24 cellular contexts compared by ENCODE assay signal in the genomic region with DNA sequence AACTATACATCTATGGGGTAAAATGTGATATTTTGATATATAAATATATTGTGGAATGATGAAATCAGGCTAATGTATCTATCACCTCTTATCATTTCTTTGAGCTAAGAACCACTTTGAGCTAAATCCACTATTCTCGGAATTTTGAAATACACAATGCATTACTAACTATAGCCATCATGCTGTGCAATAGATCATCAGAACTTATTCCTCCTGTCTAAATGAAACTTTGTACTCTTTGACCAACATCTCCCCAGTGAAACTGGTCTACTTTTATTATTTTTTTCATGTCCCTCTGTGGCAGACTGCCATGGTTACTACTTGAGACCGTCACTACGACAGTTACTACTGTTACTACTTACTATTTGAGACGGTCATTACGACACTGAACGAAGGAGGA. TPM values are rescaled to one million over a fixed set of nuclear protein-coding genes. Genes with fewer than 3 reads are reported as not detected.
DNase-seq lines count a peak whose midpoint lies in the region; ATAC-seq, FAIRE-seq and TF ChIP-seq lines count a peak whose summit lies in the region.
"Had no signal": no experiment of that assay in that cellular context is flagged by ENCODE, and none has a peak within 500 bp of the region (broad histone marks: within the 10 kb centered on the region; RNA-seq: fewer than 3 reads in every experiment).

No MANE protein-coding gene starts in this region.

- ATAC-seq in HepG2, result no peak
- no peak for ATAC-seq in GM21737 (IDR thresholded peaks at IDR 0.05; ENCODE audit: unreplicated experiment)
- ATAC-seq: CD8-positive, alpha-beta T cell; GM12878 had no signal

- CTCF ChIA-PET in HepG2 (lab: Yijun Ruan, JAX; ENCODE audit: low intra/inter-chr PET ratio, low total read pairs), result no interaction called here

- no peak overlapping the region for H2AFZ ChIP-seq in HepG2 (ENCODE audit: low read length)

- TF ChIP-seq RAD21 in HepG2 (CRISPR knock-in tag; IDR thresholded peaks at IDR 0.05), result no peak

- TF ChIP-seq POLR2A in HepG2 (IDR thresholded peaks at IDR 0.05; ENCODE audit: insufficient read depth in 1 of 2, low read depth in 2 of 2, low read length in 2 of 2), result no peak

- DNase-seq in MV-4-11 (lab: John Stamatoyannopoulos, UW), result peak; percentile 10
- peak; percentile 57 for DNase-seq in amniotic epithelial cell (ENCODE audit: low read depth)
- DNase-seq in HepG2 (ENCODE audit: low spot score), result no peak
- DNase-seq in DMS53 treated with DMSO at 0.1 percent for 48 hours (lab: John Stamatoyannopoulos, UW; ENCODE audit: unreplicated experiment), result no peak
- DNase-seq in stimulated activated CD4-positive, alpha-beta T cell treated with anti-CD3 and anti-CD28 coated beads, Interleukin-4, amount 100 ng/mL, for 1 hour, result no peak
- DNase-seq: Caco-2; CD4-positive, CD25-positive, alpha-beta regulatory T cell; CD8-positive, alpha-beta T cell; DMS153; DMS79; EL; GDM1; GOT3; HFFc6 had no signal

- H3K4me1 ChIP-seq in HepG2 (ENCODE audit: insufficient read depth, low read length) (peaks cover 87% of the 10 kb centered on the region), subcutaneous abdominal adipose tissue (ENCODE audit: control insufficient read depth in 5 of 5, insufficient read depth in 5 of 5, low read length in 5 of 5) (peaks cover 3 to 79% (median 26%) of the 10 kb centered on the region in 5 donors)
- H3K4me1 ChIP-seq: HAP-1 had no signal

- BruUV-seq in HepG2 (replicated peaks; lab: Mats Ljungman, UMichigan), result no TSS peak

- H3K27ac ChIP-seq in HepG2 (ENCODE audit: extremely low read length, insufficient read depth, low read length), result peak overlapping the region; percentile 48
- peak overlapping the region; percentile 84 for H3K27ac ChIP-seq in subcutaneous abdominal adipose tissue (ENCODE audit: low read depth, low read length)
- H3K27ac ChIP-seq: 22Rv1, BLaER1, C4-2B had no signal

- no peak for FAIRE-seq in HepG2 (lab: Jason Lieb, UNC)
- FAIRE-seq: A204.1, GM12878, GM19239, H54 had no signal

- no peak overlapping the region for H3K9ac ChIP-seq in HepG2 (ENCODE audit: insufficient read depth, low read depth, low read length)
- peak overlapping the region in 1 of 5 donors; percentile 48 for H3K9ac ChIP-seq in subcutaneous abdominal adipose tissue (ENCODE audit: low read length in 5 of 5)
- H3K9ac ChIP-seq: BLaER1 had no signal

- H3K9me3 ChIP-seq in HepG2 (ENCODE audit: low read length), result no peaks in the 10 kb centered on the region
- H3K9me3 ChIP-seq in subcutaneous abdominal adipose tissue (ENCODE audit: control insufficient read depth in 5 of 5, low read length in 5 of 5), result no peaks in the 10 kb centered on the region
- H3K9me3 ChIP-seq: BLaER1, Caco-2, HAP-1 had no signal

- intact Hi-C loops in HepG2 (cut with micrococcal nuclease; ENCODE audit: unreplicated experiment), result no loop called here

- H3K4me2 ChIP-seq in HepG2 (ENCODE audit: low read depth, low read length), result no peak overlapping the region
- H3K4me2 ChIP-seq: BLaER1 had no signal

- peaks cover 9 to 38% of the 10 kb centered on the region in 2 experiments for H3K36me3 ChIP-seq in HepG2 (replicated peaks in 1 of 2; ENCODE audit: control insufficient read depth in 1 of 2, insufficient read depth in 2 of 2, low read length in 2 of 2)
- H3K36me3 ChIP-seq in subcutaneous abdominal adipose tissue (ENCODE audit: control insufficient read depth in 5 of 5, insufficient read depth in 5 of 5, low read length in 5 of 5), result peaks cover 6 to 21% (median 16%) of the 10 kb centered on the region in 5 donors
- H3K36me3 ChIP-seq: BLaER1 had no signal

- in situ Hi-C loops in HepG2 (cut with HindIII; ENCODE audit: extremely low pct_ligation_motif_present, low pct_unique_long_range_greater_than_20kb), result no loop called here

- 92% methylated on average over 6 of the region's 6 CpGs for WGBS in HepG2 (ENCODE audit: low lambda C conversion rate)

- H4K20me1 ChIP-seq in HepG2 (ENCODE audit: insufficient read depth, low read length), result peaks cover 8% of the 10 kb centered on the region; the same call in 1 of the 2 replicates
- H4K20me1 ChIP-seq: BLaER1 had no signal

- H3K4me3 ChIP-seq in HepG2 (replicated peaks in 1 of 3; ENCODE audit: insufficient read depth in 1 of 3, low read depth in 2 of 3, low read length in 3 of 3) (no peak overlapping the region), subcutaneous abdominal adipose tissue (ENCODE audit: low read depth in 1 of 5, low read length in 5 of 5) (no peak overlapping the region)
- H3K4me3 ChIP-seq: BLaER1, GM12878, HAP-1 had no signal

- TF ChIP-seq CTCF in HepG2 (CRISPR knock-in tag; IDR thresholded peaks at IDR 0.05), result no peak

- POLR2A ChIA-PET in HepG2 (lab: Yijun Ruan, JAX), result interaction anchor here (0.8 to 3.0 kb wide), 4 partner anchors 11 to 44 kb away, joined by 4 to 11 read pairs (median 6); partner anchors contain the start of genes PECR and TMEM169

- TF ChIP-seq EP300 in HepG2 (IDR thresholded peaks at IDR 0.05; ENCODE audit: low read depth in 2 of 2, low read length in 2 of 2) (no peak), HepG2 (CRISPR knock-in tag; IDR thresholded peaks at IDR 0.05; ENCODE audit: borderline replicate concordance) (no peak)

- peaks cover 45% of the 10 kb centered on the region for H3K79me2 ChIP-seq in HepG2 (ENCODE audit: insufficient read depth, low read length)

- H3K27me3 ChIP-seq in HepG2 (ENCODE audit: control insufficient read depth in 1 of 2, insufficient read depth in 2 of 2, low read length in 2 of 2) (no peaks in the 10 kb centered on the region), subcutaneous abdominal adipose tissue (ENCODE audit: control insufficient read depth in 5 of 5, insufficient read depth in 4 of 5, low read length in 5 of 5) (no peaks in the 10 kb centered on the region)
- H3K27me3 ChIP-seq: BLaER1 had no signal

RNA-seq across cellular contexts. Expression of gene PECR, which starts 11.4 kb away (rescaled TPM):
- 151 and 181 TPM in 2 replicates for total RNA-seq in HepG2 (2016; rRNA removed; fragmentation: Illumina TruSeq; extraction: Trizol)
- 20.8 and 20.9 TPM in 2 replicates for total RNA-seq in HepG2 (2016; cell fraction: cytosol; rRNA removed; fragmentation: Illumina TruSeq; extraction: Trizol; ENCODE audit: low read depth)
- 143 and 194 TPM in 2 replicates for total RNA-seq in HepG2 (2016; cell fraction: insoluble cytoplasmic fraction; rRNA removed; fragmentation: Illumina TruSeq; extraction: Trizol)
- 32.3 and 33.6 TPM in 2 replicates for total RNA-seq in HepG2 (2016; cell fraction: membrane; rRNA removed; fragmentation: Illumina TruSeq; extraction: Trizol)
- total RNA-seq in HepG2 (2016; cell fraction: nucleus; rRNA removed; fragmentation: Illumina TruSeq; extraction: Trizol), result 129 and 136 TPM in 2 replicates
- polyA plus RNA-seq in HepG2 (2011; rRNA removed), result 153 and 175 TPM in 2 replicates
- polyA plus RNA-seq in HepG2 (2011; cell fraction: cytosol; rRNA removed), result 103 and 140 TPM in 2 replicates
- polyA plus RNA-seq in HepG2 (2011; cell fraction: nucleus; rRNA removed), result 97.8 and 111 TPM in 2 replicates
- 154 and 170 TPM in 2 replicates for polyA plus RNA-seq in HepG2 (2012)
- polyA plus RNA-seq in HepG2 (2016; cell fraction: cytosol; fragmentation: Illumina TruSeq; extraction: Trizol; ENCODE audit: low read depth), result 10.8 and 11.0 TPM in 2 replicates
- polyA plus RNA-seq in HepG2 (2016; cell fraction: insoluble cytoplasmic fraction; fragmentation: Illumina TruSeq; extraction: Trizol; ENCODE audit: low read depth), result 162 and 177 TPM in 2 replicates
- polyA plus RNA-seq in HepG2 (2016; cell fraction: membrane; fragmentation: Illumina TruSeq; extraction: Trizol; ENCODE audit: low read depth), result 19.7 and 20.5 TPM in 2 replicates
- polyA plus RNA-seq in HepG2 (2016; cell fraction: nucleus; fragmentation: Illumina TruSeq; extraction: Trizol; ENCODE audit: insufficient read depth, low read depth), result 75.4 and 82.9 TPM in 2 replicates
- polyA minus RNA-seq in HepG2 (2011; rRNA and poly(A)+ RNA removed; ENCODE audit: low replicate concordance), result 5.0 and 112 TPM in 2 replicates
- polyA minus RNA-seq in HepG2 (2011; cell fraction: cytosol; rRNA and poly(A)+ RNA removed), result 52.5 and 73.0 TPM in 2 replicates
- polyA minus RNA-seq in HepG2 (2011; cell fraction: nucleus; rRNA and poly(A)+ RNA removed), result 221 and 291 TPM in 2 replicates

RNA-seq across cellular contexts. Expression of gene TMEM169, which starts 11.5 kb away (rescaled TPM):
- total RNA-seq in HepG2 (2016; rRNA removed; fragmentation: Illumina TruSeq; extraction: Trizol), result 4.3 and 4.5 TPM in 2 replicates
- 1.1 and 1.2 TPM in 2 replicates for total RNA-seq in HepG2 (2016; cell fraction: cytosol; rRNA removed; fragmentation: Illumina TruSeq; extraction: Trizol; ENCODE audit: low read depth)
- total RNA-seq in HepG2 (2016; cell fraction: insoluble cytoplasmic fraction; rRNA removed; fragmentation: Illumina TruSeq; extraction: Trizol), result 4.0 and 5.3 TPM in 2 replicates
- total RNA-seq in HepG2 (2016; cell fraction: membrane; rRNA removed; fragmentation: Illumina TruSeq; extraction: Trizol), result 3.7 and 4.4 TPM in 2 replicates
- 3.6 TPM in 2 replicates for total RNA-seq in HepG2 (2016; cell fraction: nucleus; rRNA removed; fragmentation: Illumina TruSeq; extraction: Trizol)
- 1.5 and 2.1 TPM in 2 replicates for polyA plus RNA-seq in HepG2 (2011; rRNA removed)
- polyA plus RNA-seq in HepG2 (2011; cell fraction: cytosol; rRNA removed), result 1.5 and 2.6 TPM in 2 replicates
- 0.71 and 0.80 TPM in 2 replicates for polyA plus RNA-seq in HepG2 (2011; cell fraction: nucleus; rRNA removed)
- 5.4 and 6.9 TPM in 2 replicates for polyA plus RNA-seq in HepG2 (2012)
- 0.60 and 0.85 TPM in 2 replicates for polyA plus RNA-seq in HepG2 (2016; cell fraction: cytosol; fragmentation: Illumina TruSeq; extraction: Trizol; ENCODE audit: low read depth)
- polyA plus RNA-seq in HepG2 (2016; cell fraction: insoluble cytoplasmic fraction; fragmentation: Illumina TruSeq; extraction: Trizol; ENCODE audit: low read depth), result 2.9 and 4.2 TPM in 2 replicates
- 1.7 and 1.8 TPM in 2 replicates for polyA plus RNA-seq in HepG2 (2016; cell fraction: membrane; fragmentation: Illumina TruSeq; extraction: Trizol; ENCODE audit: low read depth)
- 5.0 and 6.2 TPM in 2 replicates for polyA plus RNA-seq in HepG2 (2016; cell fraction: nucleus; fragmentation: Illumina TruSeq; extraction: Trizol; ENCODE audit: insufficient read depth, low read depth)
- polyA minus RNA-seq in HepG2 (2011; rRNA and poly(A)+ RNA removed; ENCODE audit: low replicate concordance), result 6.2 TPM in 1 of 2 replicates, not detected in the other
- polyA minus RNA-seq in HepG2 (2011; cell fraction: cytosol; rRNA and poly(A)+ RNA removed), result 2.0 and 2.7 TPM in 2 replicates
- 1.4 and 2.6 TPM in 2 replicates for polyA minus RNA-seq in HepG2 (2011; cell fraction: nucleus; rRNA and poly(A)+ RNA removed)
- total RNA-seq: CD8-positive, alpha-beta T cell had no signal

RNA-seq across cellular contexts. Expression of gene XRCC5, which starts 39.0 kb away (rescaled TPM):
- 454 and 733 TPM in 2 replicates for total RNA-seq in HepG2 (2016; rRNA removed; fragmentation: Illumina TruSeq; extraction: Trizol)
- 40.2 and 45.7 TPM in 2 replicates for total RNA-seq in HepG2 (2016; cell fraction: cytosol; rRNA removed; fragmentation: Illumina TruSeq; extraction: Trizol; ENCODE audit: low read depth)
- total RNA-seq in HepG2 (2016; cell fraction: insoluble cytoplasmic fraction; rRNA removed; fragmentation: Illumina TruSeq; extraction: Trizol), result 445 and 739 TPM in 2 replicates
- 92.3 and 106 TPM in 2 replicates for total RNA-seq in HepG2 (2016; cell fraction: membrane; rRNA removed; fragmentation: Illumina TruSeq; extraction: Trizol)
- 346 and 369 TPM in 2 replicates for total RNA-seq in HepG2 (2016; cell fraction: nucleus; rRNA removed; fragmentation: Illumina TruSeq; extraction: Trizol)
- 215 and 264 TPM in 2 replicates for polyA plus RNA-seq in HepG2 (2011; rRNA removed)
- polyA plus RNA-seq in HepG2 (2011; cell fraction: cytosol; rRNA removed), result 129 and 152 TPM in 2 replicates
- polyA plus RNA-seq in HepG2 (2011; cell fraction: nucleus; rRNA removed), result 61.2 and 69.5 TPM in 2 replicates
- 143 and 176 TPM in 2 replicates for polyA plus RNA-seq in HepG2 (2012)
- 21.5 and 24.7 TPM in 2 replicates for polyA plus RNA-seq in HepG2 (2016; cell fraction: cytosol; fragmentation: Illumina TruSeq; extraction: Trizol; ENCODE audit: low read depth)
- polyA plus RNA-seq in HepG2 (2016; cell fraction: insoluble cytoplasmic fraction; fragmentation: Illumina TruSeq; extraction: Trizol; ENCODE audit: low read depth), result 503 and 513 TPM in 2 replicates
- 41.2 and 52.0 TPM in 2 replicates for polyA plus RNA-seq in HepG2 (2016; cell fraction: membrane; fragmentation: Illumina TruSeq; extraction: Trizol; ENCODE audit: low read depth)
- polyA plus RNA-seq in HepG2 (2016; cell fraction: nucleus; fragmentation: Illumina TruSeq; extraction: Trizol; ENCODE audit: insufficient read depth, low read depth), result 228 and 232 TPM in 2 replicates
- polyA minus RNA-seq in HepG2 (2011; rRNA and poly(A)+ RNA removed; ENCODE audit: low replicate concordance), result 569 and 652 TPM in 2 replicates
- polyA minus RNA-seq in HepG2 (2011; cell fraction: cytosol; rRNA and poly(A)+ RNA removed), result 159 and 172 TPM in 2 replicates
- polyA minus RNA-seq in HepG2 (2011; cell fraction: nucleus; rRNA and poly(A)+ RNA removed), result 290 and 331 TPM in 2 replicates

RNA-seq across cellular contexts. Expression of gene MREG, which starts 56.8 kb away (rescaled TPM):
- 23.3 and 26.4 TPM in 2 replicates for total RNA-seq in HepG2 (2016; rRNA removed; fragmentation: Illumina TruSeq; extraction: Trizol)
- total RNA-seq in HepG2 (2016; cell fraction: cytosol; rRNA removed; fragmentation: Illumina TruSeq; extraction: Trizol; ENCODE audit: low read depth), result 6.9 and 11.0 TPM in 2 replicates
- total RNA-seq in HepG2 (2016; cell fraction: insoluble cytoplasmic fraction; rRNA removed; fragmentation: Illumina TruSeq; extraction: Trizol), result 22.5 and 23.8 TPM in 2 replicates
- 27.6 and 31.1 TPM in 2 replicates for total RNA-seq in HepG2 (2016; cell fraction: membrane; rRNA removed; fragmentation: Illumina TruSeq; extraction: Trizol)
- 22.1 and 26.5 TPM in 2 replicates for total RNA-seq in HepG2 (2016; cell fraction: nucleus; rRNA removed; fragmentation: Illumina TruSeq; extraction: Trizol)
- polyA plus RNA-seq in HepG2 (2011; rRNA removed), result 7.3 and 7.5 TPM in 2 replicates
- 2.8 and 3.0 TPM in 2 replicates for polyA plus RNA-seq in HepG2 (2011; cell fraction: cytosol; rRNA removed)
- 10.6 and 11.6 TPM in 2 replicates for polyA plus RNA-seq in HepG2 (2011; cell fraction: nucleus; rRNA removed)
- 7.0 and 9.3 TPM in 2 replicates for polyA plus RNA-seq in HepG2 (2012)
- polyA plus RNA-seq in HepG2 (2016; cell fraction: cytosol; fragmentation: Illumina TruSeq; extraction: Trizol; ENCODE audit: low read depth), result 10.0 and 14.5 TPM in 2 replicates
- polyA plus RNA-seq in HepG2 (2016; cell fraction: insoluble cytoplasmic fraction; fragmentation: Illumina TruSeq; extraction: Trizol; ENCODE audit: low read depth), result 24.4 and 25.1 TPM in 2 replicates
- 20.9 and 23.0 TPM in 2 replicates for polyA plus RNA-seq in HepG2 (2016; cell fraction: membrane; fragmentation: Illumina TruSeq; extraction: Trizol; ENCODE audit: low read depth)
- polyA plus RNA-seq in HepG2 (2016; cell fraction: nucleus; fragmentation: Illumina TruSeq; extraction: Trizol; ENCODE audit: insufficient read depth, low read depth), result 32.8 and 32.9 TPM in 2 replicates
- 3.6 and 3.9 TPM in 2 replicates for polyA minus RNA-seq in HepG2 (2011; rRNA and poly(A)+ RNA removed; ENCODE audit: low replicate concordance)
- 4.0 and 4.3 TPM in 2 replicates for polyA minus RNA-seq in HepG2 (2011; cell fraction: cytosol; rRNA and poly(A)+ RNA removed)
- polyA minus RNA-seq in HepG2 (2011; cell fraction: nucleus; rRNA and poly(A)+ RNA removed), result 19.2 and 20.6 TPM in 2 replicates

Comparison
In these comparisons a context has a peak if more than half of its experiments do, and no peak if none do; other contexts are left out.
1. DNase-seq: peak in MV-4-11 (single experiment) and amniotic epithelial cell (single experiment); none in HepG2 (single experiment), DMS53 treated with DMSO at 0.1 percent for 48 hours (single experiment) and stimulated activated CD4-positive, alpha-beta T cell treated with anti-CD3 and anti-CD28 coated beads, Interleukin-4, amount 100 ng/mL, for 1 hour (single experiment).